In genomic region chr1:208332774-208333126, GRCh38 we compare ENCODE assay signal across 19 cellular contexts.
DNase-seq lines count a peak whose midpoint lies in the region; FAIRE-seq and TF ChIP-seq lines count a peak whose summit lies in the region.
"Had no signal": no experiment of that assay in that cellular context is flagged by ENCODE, and none has a peak within 500 bp of the region (broad histone marks: within the 10 kb centered on the region; RNA-seq: fewer than 3 reads in every experiment).

No MANE protein-coding gene starts in this region.

- no peak overlapping the region for H3K27ac ChIP-seq in HEK293 (ENCODE audit: extremely low read depth, low read depth, low read length)
- no peak overlapping the region for H3K27ac ChIP-seq in hepatocyte
- H3K27ac ChIP-seq in small intestine (ENCODE audit: low read depth in 1 of 2, low read length in 1 of 2), result no peak overlapping the region

- no peak overlapping the region for H2AFZ ChIP-seq in hepatocyte

- POLR2A ChIA-PET in HEK293 (lab: Yijun Ruan, JAX), result interaction anchor here (0.6 kb wide), 1 partner anchor 305 kb away, joined by 3 read pairs; no protein-coding TSS in a partner anchor

- H3K27me3 ChIP-seq in hepatocyte (no peaks in the 10 kb centered on the region), small intestine (ENCODE audit: control insufficient read depth in 2 of 2, insufficient read depth in 2 of 2, low read length in 2 of 2) (no peaks in the 10 kb centered on the region)

- no peaks in the 10 kb centered on the region for H3K4me1 ChIP-seq in HEK293 (ENCODE audit: control insufficient read depth, insufficient read depth, low read length)
- H3K4me1 ChIP-seq in hepatocyte (ENCODE audit: insufficient read depth), result no peaks in the 10 kb centered on the region
- H3K4me1 ChIP-seq in small intestine (ENCODE audit: control insufficient read depth in 2 of 2, insufficient read depth in 1 of 2, low read depth in 1 of 2, low read length in 1 of 2), result peaks cover 0 to 2% of the 10 kb centered on the region in 2 donors
- H3K4me1 ChIP-seq: HAP-1 had no signal

- H3K4me3 ChIP-seq in HEK293 (ENCODE audit: low read depth, low read length) (no peak overlapping the region), hepatocyte (no peak overlapping the region), retinal pigment epithelial cell (ENCODE audit: low read length) (no peak overlapping the region), small intestine (ENCODE audit: low read depth in 1 of 2, low read length in 2 of 2) (no peak overlapping the region)
- H3K4me3 ChIP-seq: HAP-1 had no signal

- H4K20me1 ChIP-seq in hepatocyte (ENCODE audit: insufficient read depth, poor library complexity, severe bottlenecking), result no peaks in the 10 kb centered on the region

- H3K4me2 ChIP-seq in hepatocyte, result no peak overlapping the region

- H3K36me3 ChIP-seq in HEK293 (ENCODE audit: control insufficient read depth in 2 of 2, insufficient read depth in 1 of 2, low read length in 2 of 2) (no peaks in the 10 kb centered on the region), hepatocyte (replicated peaks; ENCODE audit: insufficient read depth, low read depth) (no peaks in the 10 kb centered on the region), small intestine (ENCODE audit: control insufficient read depth in 2 of 2, insufficient read depth in 2 of 2, low read length in 2 of 2) (no peaks in the 10 kb centered on the region)
- H3K36me3 ChIP-seq: HAP-1 had no signal

- H3K79me2 ChIP-seq in hepatocyte, result no peaks in the 10 kb centered on the region

- H3K9me3 ChIP-seq in HEK293 (ENCODE audit: control insufficient read depth, insufficient read depth, low read depth, low read length), result no peaks in the 10 kb centered on the region
- no peaks in the 10 kb centered on the region for H3K9me3 ChIP-seq in hepatocyte (ENCODE audit: low read depth)
- no peaks in the 10 kb centered on the region for H3K9me3 ChIP-seq in small intestine (ENCODE audit: control insufficient read depth, low read depth)
- H3K9me3 ChIP-seq: HAP-1 had no signal

- 58% methylated on average over 1 of the region's 1 CpG for WGBS in hepatocyte (ENCODE audit: low lambda C conversion rate, missing lambda C conversion rate)
- 40 to 57% (median 44%) methylated on average over 1 of the region's 1 CpG for WGBS in small intestine, 3 donors

- TF ChIP-seq CTCF in HEK293 (tag by site-specific recombination; IDR thresholded peaks at IDR 0.05) (no peak), hepatocyte (IDR thresholded peaks at IDR 0.05; ENCODE audit: poor library complexity) (no peak), retinal pigment epithelial cell (conservative IDR thresholded peaks at IDR 0.05; ENCODE audit: low read depth, low read length) (no peak)

- CTCF ChIA-PET in HEK293 (lab: Yijun Ruan, JAX), result no interaction called here

- intact Hi-C loops in head of caudate nucleus (cut with DNase I), result no loop called here

- DNase-seq in NCI-H82 treated with DMSO at 0.1 percent for 48 hours (lab: John Stamatoyannopoulos, UW; ENCODE audit: unreplicated experiment), result peak; percentile 95
- peak; percentile 19 for DNase-seq in hepatocyte (ENCODE audit: low spot score)
- peak; percentile 40 for DNase-seq in retinal pigment epithelial cell (ENCODE audit: low read depth)
- DNase-seq in NAMALWA (ENCODE audit: low spot score), result no peak
- no peak for DNase-seq in head of caudate nucleus
- no peak for DNase-seq in small intestine
- DNase-seq: C1 segment of cervical spinal cord; Calu3; CD4-positive, alpha-beta T cell; DMS79; HFFc6 had no signal

- H3K9me2 ChIP-seq in hepatocyte (replicated peaks; ENCODE audit: insufficient read depth), result no peaks in the 10 kb centered on the region

- FAIRE-seq in small intestine (lab: Jason Lieb, UNC), result no peak
- FAIRE-seq: A204.1, G401.6, GM12891, H1, HepG2, HTR-8/SVneo had no signal

TF ChIP-seq in HEK293, 187 proteins besides CTCF, POLR2A, EP300 and RAD21:
- TF ChIP-seq, protein P1, sequence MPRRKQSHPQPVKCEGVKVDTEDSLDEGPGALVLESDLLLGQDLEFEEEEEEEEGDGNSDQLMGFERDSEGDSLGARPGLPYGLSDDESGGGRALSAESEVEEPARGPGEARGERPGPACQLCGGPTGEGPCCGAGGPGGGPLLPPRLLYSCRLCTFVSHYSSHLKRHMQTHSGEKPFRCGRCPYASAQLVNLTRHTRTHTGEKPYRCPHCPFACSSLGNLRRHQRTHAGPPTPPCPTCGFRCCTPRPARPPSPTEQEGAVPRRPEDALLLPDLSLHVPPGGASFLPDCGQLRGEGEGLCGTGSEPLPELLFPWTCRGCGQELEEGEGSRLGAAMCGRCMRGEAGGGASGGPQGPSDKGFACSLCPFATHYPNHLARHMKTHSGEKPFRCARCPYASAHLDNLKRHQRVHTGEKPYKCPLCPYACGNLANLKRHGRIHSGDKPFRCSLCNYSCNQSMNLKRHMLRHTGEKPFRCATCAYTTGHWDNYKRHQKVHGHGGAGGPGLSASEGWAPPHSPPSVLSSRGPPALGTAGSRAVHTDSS (tag by site-specific recombination; IDR thresholded peaks at IDR 0.05), result no peak
- no peak for TF ChIP-seq ZNF664 (tag by site-specific recombination; IDR thresholded peaks at IDR 0.05)
- TF ChIP-seq, protein P2, sequence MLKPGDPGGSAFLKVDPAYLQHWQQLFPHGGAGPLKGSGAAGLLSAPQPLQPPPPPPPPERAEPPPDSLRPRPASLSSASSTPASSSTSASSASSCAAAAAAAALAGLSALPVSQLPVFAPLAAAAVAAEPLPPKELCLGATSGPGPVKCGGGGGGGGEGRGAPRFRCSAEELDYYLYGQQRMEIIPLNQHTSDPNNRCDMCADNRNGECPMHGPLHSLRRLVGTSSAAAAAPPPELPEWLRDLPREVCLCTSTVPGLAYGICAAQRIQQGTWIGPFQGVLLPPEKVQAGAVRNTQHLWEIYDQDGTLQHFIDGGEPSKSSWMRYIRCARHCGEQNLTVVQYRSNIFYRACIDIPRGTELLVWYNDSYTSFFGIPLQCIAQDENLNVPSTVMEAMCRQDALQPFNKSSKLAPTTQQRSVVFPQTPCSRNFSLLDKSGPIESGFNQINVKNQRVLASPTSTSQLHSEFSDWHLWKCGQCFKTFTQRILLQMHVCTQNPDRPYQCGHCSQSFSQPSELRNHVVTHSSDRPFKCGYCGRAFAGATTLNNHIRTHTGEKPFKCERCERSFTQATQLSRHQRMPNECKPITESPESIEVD (tag by site-specific recombination; IDR thresholded peaks at IDR 0.05), result 0 out of 2 replicates have a peak, but pooled peaks have one; percentile 8
- TF ChIP-seq HIC1 (tag by site-specific recombination; IDR thresholded peaks at IDR 0.05), result no peak
- TF ChIP-seq ZFP37 (tag by site-specific recombination; IDR thresholded peaks at IDR 0.05), result no peak
TF ChIP-seq in HEK293: peak in this region for 1.

Comparison
In these comparisons a context has a peak if more than half of its experiments do, and no peak if none do; other contexts are left out.
1. DNase-seq: peak in NCI-H82 treated with DMSO at 0.1 percent for 48 hours (single experiment), hepatocyte (single experiment) and retinal pigment epithelial cell (single experiment); none in NAMALWA (single experiment), head of caudate nucleus (0 of 42) and small intestine (single experiment).